In genomic region chr12:102294568-102294967, GRCh38 we compare ENCODE assay signal across 28 cellular contexts.
"Had no signal": no experiment of that assay in that cellular context is flagged by ENCODE, and none has a peak within 500 bp of the region (broad histone marks: within the 10 kb centered on the region; RNA-seq: fewer than 3 reads in every experiment).

No MANE protein-coding gene starts in this region.

- H3K4me1 Mint-ChIP-seq: endodermal cell had no signal

- FAIRE-seq: colon, endometrium, endothelial cell of umbilical vein, frontal cortex had no signal

- H3K27ac Mint-ChIP-seq: dendritic cell treated with granulocyte-macrophage colony-stimulating factor and Interleukin-4, amounts not matched to agents 40 ng/mL and 50 ng/mL, for 4 days; effector memory CD8-positive, alpha-beta T cell; endodermal cell had no signal

- H3K36me3 ChIP-seq: colonic mucosa, esophagus muscularis mucosa, esophagus squamous epithelium, gastrocnemius medialis, gastroesophageal sphincter, heart left ventricle, heart right ventricle had no signal

- H3K27me3 ChIP-seq: colonic mucosa, dorsolateral prefrontal cortex, esophagus muscularis mucosa, esophagus squamous epithelium, foreskin keratinocyte, gastrocnemius medialis, gastroesophageal sphincter, heart left ventricle, heart right ventricle had no signal

- DNase-seq: colonic mucosa; cortex of kidney; dermis blood vessel endothelial cell; dorsolateral prefrontal cortex; effector CD4-positive, alpha-beta T cell; effector CD8-positive, alpha-beta T cell; effector memory CD4-positive, alpha-beta T cell; effector memory CD8-positive, alpha-beta T cell; endodermal cell; esophagus squamous epithelium; foreskin fibroblast; foreskin melanocyte; gastrocnemius medialis; glutamatergic neuron; head of caudate nucleus; heart left ventricle; heart right ventricle had no signal

- H3K27ac ChIP-seq: colonic mucosa, coronary artery, dorsolateral prefrontal cortex, epithelial cell of prostate, esophagus muscularis mucosa, esophagus squamous epithelium, foreskin keratinocyte, gastrocnemius medialis, gastroesophageal sphincter, heart left ventricle, heart right ventricle had no signal

- ATAC-seq: effector memory CD8-positive, alpha-beta T cell; esophagus mucosa; foreskin keratinocyte; gastrocnemius medialis; gastroesophageal sphincter; heart left ventricle; heart right ventricle had no signal

- H3K4me3 Mint-ChIP-seq: dendritic cell treated with granulocyte-macrophage colony-stimulating factor and Interleukin-4, amounts not matched to agents 40 ng/mL and 50 ng/mL, for 4 days; effector memory CD8-positive, alpha-beta T cell; endodermal cell had no signal

- H3K4me1 ChIP-seq: colonic mucosa, esophagus muscularis mucosa, esophagus squamous epithelium, gastrocnemius medialis, gastroesophageal sphincter, heart left ventricle, heart right ventricle had no signal

- H3K9me3 ChIP-seq: colonic mucosa, esophagus muscularis mucosa, esophagus squamous epithelium, gastrocnemius medialis, gastroesophageal sphincter, heart left ventricle had no signal

- H3K4me3 ChIP-seq: colonic mucosa, coronary artery, dorsolateral prefrontal cortex, esophagus muscularis mucosa, esophagus squamous epithelium, gastrocnemius medialis, gastroesophageal sphincter, heart left ventricle, heart right ventricle had no signal
